Comparison of ENCODE assay signal across 8 cellular contexts in the genomic region with DNA sequence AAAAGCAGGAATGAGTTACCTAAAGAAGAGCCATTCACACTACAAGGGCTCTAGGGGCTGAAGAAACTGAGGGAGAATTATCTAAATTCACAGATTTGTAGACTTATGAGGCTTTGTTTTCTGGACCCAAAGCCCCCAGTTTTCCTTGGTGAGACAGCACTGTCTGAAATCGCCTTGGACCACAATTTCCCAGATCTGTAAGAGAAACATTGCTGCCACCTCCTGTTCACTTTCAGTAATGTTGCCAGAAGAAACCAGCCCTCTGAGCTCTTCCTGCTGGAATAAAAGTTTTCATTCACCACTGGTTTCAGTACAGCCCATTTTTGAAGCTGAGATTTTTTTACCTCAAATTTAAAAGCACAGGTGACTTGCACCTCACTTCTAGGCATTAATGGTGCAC.
DNase-seq lines count a peak whose midpoint lies in the region; ATAC-seq and TF ChIP-seq lines count a peak whose summit lies in the region.

No MANE protein-coding gene starts in this region.

- no peaks in the 10 kb centered on the region for H3K79me2 ChIP-seq in Loucy (ENCODE audit: insufficient read depth, low read length)

- H3K9me3 ChIP-seq in Loucy (ENCODE audit: insufficient read depth, low read depth, low read length): no peaks in the 10 kb centered on the region

- no peak overlapping the region for H3K9ac ChIP-seq in Loucy (ENCODE audit: low read depth, low read length, poor library complexity, severe bottlenecking)

- H3K27me3 ChIP-seq in Loucy (ENCODE audit: insufficient read depth, low read length, poor library complexity, severe bottlenecking): no peaks in the 10 kb centered on the region

- no peak overlapping the region for H3K4me2 ChIP-seq in Loucy (ENCODE audit: low read depth, low read length, poor library complexity, severe bottlenecking)

- no peaks in the 10 kb centered on the region for H3F3A ChIP-seq in Loucy (ENCODE audit: low read depth)

- in situ Hi-C loops in SK-MEL-5 (cut with HindIII; ENCODE audit: low pct_unique_long_range_greater_than_20kb, low sequenced_read_pairs): no loop called here

- H3K36me3 Mint-ChIP-seq in neural crest cell (ENCODE audit: low read depth): no peaks in the 10 kb centered on the region
- H3K36me3 Mint-ChIP-seq in stimulated activated effector memory CD8-positive, alpha-beta T cell treated with anti-CD3 and anti-CD28 coated beads, Interleukin-12 subunit alpha, Interleukin-12 subunit beta, amount 100 ng/mL, for 72 hours: no peaks in the 10 kb centered on the region

- no peaks in the 10 kb centered on the region for H3K4me1 Mint-ChIP-seq in neural crest cell
- no peaks in the 10 kb centered on the region for H3K4me1 Mint-ChIP-seq in stimulated activated effector memory CD8-positive, alpha-beta T cell treated with anti-CD3 and anti-CD28 coated beads, Interleukin-12 subunit alpha, Interleukin-12 subunit beta, amount 100 ng/mL, for 72 hours

- H3K27ac Mint-ChIP-seq in neural crest cell (ENCODE audit: unreplicated experiment): no peak overlapping the region
- no peak overlapping the region for H3K27ac Mint-ChIP-seq in stimulated activated effector memory CD8-positive, alpha-beta T cell treated with anti-CD3 and anti-CD28 coated beads, Interleukin-12 subunit alpha, Interleukin-12 subunit beta, amount 100 ng/mL, for 72 hours

- ATAC-seq in HG03196 (IDR thresholded peaks at IDR 0.05; ENCODE audit: unreplicated experiment): no peak
- ATAC-seq in stimulated activated effector memory CD8-positive, alpha-beta T cell treated with anti-CD3 and anti-CD28 coated beads, Interleukin-12 subunit alpha, Interleukin-12 subunit beta, amount 100 ng/mL, for 72 hours: no peak

- DNase-seq in C1 segment of cervical spinal cord (lab: John Stamatoyannopoulos, UW) (peak in 11 of 14 donors; percentile 5 to 52 (median 24)), GM19240 (ENCODE audit: insufficient read length, low spot score) (peak; percentile 14), SK-MEL-5 (ENCODE audit: low read depth, low spot score) (peak; percentile 69), fibroblast of gingiva (ENCODE audit: low read depth) (peak; percentile 52), neural crest cell (ENCODE audit: low read depth, low spot score) (peak; percentile 59)
- no peak for DNase-seq in stimulated activated effector memory CD8-positive, alpha-beta T cell treated with anti-CD3 and anti-CD28 coated beads, Interleukin-12 subunit alpha, Interleukin-12 subunit beta, amount 100 ng/mL, for 72 hours (ENCODE audit: low spot score in 2 of 2)

- no peaks in the 10 kb centered on the region for H4K20me1 ChIP-seq in Loucy (ENCODE audit: insufficient read depth, low read length, poor library complexity, severe bottlenecking)

- H3K4me1 ChIP-seq in Loucy (ENCODE audit: insufficient read depth, low read length, poor library complexity, severe bottlenecking): no peaks in the 10 kb centered on the region

- H3K9me2 ChIP-seq in Loucy (replicated peaks; ENCODE audit: low read depth, low read length): no peaks in the 10 kb centered on the region

- H3K27me3 Mint-ChIP-seq in neural crest cell (ENCODE audit: low read depth): peaks cover 5% of the 10 kb centered on the region

- H3K36me3 ChIP-seq in Loucy (ENCODE audit: insufficient read depth, low read length): no peaks in the 10 kb centered on the region

- no peak overlapping the region for H3K4me3 Mint-ChIP-seq in neural crest cell
- H3K4me3 Mint-ChIP-seq in stimulated activated effector memory CD8-positive, alpha-beta T cell treated with anti-CD3 and anti-CD28 coated beads, Interleukin-12 subunit alpha, Interleukin-12 subunit beta, amount 100 ng/mL, for 72 hours: no peak overlapping the region

- H2AFZ ChIP-seq in Loucy (ENCODE audit: low read length): no peak overlapping the region

- TF ChIP-seq CTCF in Loucy (conservative IDR thresholded peaks at IDR 0.05; ENCODE audit: low read length) (peak; percentile 77), neural crest cell (conservative IDR thresholded peaks at IDR 0.05) (peak; percentile 84)

- no peak overlapping the region for H3K4me3 ChIP-seq in Loucy (ENCODE audit: low read length, poor library complexity, severe bottlenecking)

- no peaks in the 10 kb centered on the region for H3K9me3 Mint-ChIP-seq in neural crest cell
- H3K9me3 Mint-ChIP-seq in stimulated activated effector memory CD8-positive, alpha-beta T cell treated with anti-CD3 and anti-CD28 coated beads, Interleukin-12 subunit alpha, Interleukin-12 subunit beta, amount 100 ng/mL, for 72 hours: no peaks in the 10 kb centered on the region

Comparison
In these comparisons a context has a peak if more than half of its experiments do, and no peak if none do; other contexts are left out.
1. DNase-seq: peak in C1 segment of cervical spinal cord (11 of 14), GM19240 (single experiment), SK-MEL-5 (single experiment), fibroblast of gingiva (single experiment) and neural crest cell (single experiment); none in stimulated activated effector memory CD8-positive, alpha-beta T cell treated with anti-CD3 and anti-CD28 coated beads, Interleukin-12 subunit alpha, Interleukin-12 subunit beta, amount 100 ng/mL, for 72 hours (0 of 2).